ENCODE assay signal across 17 cellular contexts in genomic region chr9:104386020-104386419, GRCh38.
DNase-seq lines count a peak whose midpoint lies in the region; ATAC-seq, FAIRE-seq and TF ChIP-seq lines count a peak whose summit lies in the region.
"Had no signal": no experiment of that assay in that cellular context is flagged by ENCODE, and none has a peak within 500 bp of the region (broad histone marks: within the 10 kb centered on the region; RNA-seq: fewer than 3 reads in every experiment).

No MANE protein-coding gene starts in this region.

- no peak overlapping the region for H2BK5ac ChIP-seq in H1 (ENCODE audit: low read depth, low read length)

- H4K8ac ChIP-seq in H1 (ENCODE audit: extremely low read depth, insufficient read depth, low read length), result no peak overlapping the region

- no peaks in the 10 kb centered on the region for H3K23me2 ChIP-seq in H1 (ENCODE audit: low read depth, low read length)

- no peak overlapping the region for H2AK5ac ChIP-seq in H1 (ENCODE audit: low read depth, low read length)

- H2BK120ac ChIP-seq in H1 (replicated peaks; ENCODE audit: low read depth, low read length), result no peak overlapping the region

- H3K79me1 ChIP-seq in H1 (ENCODE audit: low read depth, low read length), result no peaks in the 10 kb centered on the region

- no peak overlapping the region for H3K9ac ChIP-seq in H1 (replicated peaks in 1 of 4; ENCODE audit: extremely low read depth in 1 of 4, low read depth in 3 of 4, low read length in 3 of 4)
- H3K9ac ChIP-seq in Karpas-422 (ENCODE audit: low read length), result no peak overlapping the region

- TF ChIP-seq EP300 in H1 (IDR thresholded peaks at IDR 0.05; ENCODE audit: borderline replicate concordance in 1 of 2, low read depth in 2 of 2, low read length in 2 of 2), result no peak

- H3K79me2 ChIP-seq in H1 (ENCODE audit: control insufficient read depth in 1 of 2, insufficient read depth in 2 of 2, low read length in 2 of 2), result no peaks in the 10 kb centered on the region
- H3K79me2 ChIP-seq in Karpas-422 (ENCODE audit: low read length), result no peaks in the 10 kb centered on the region

- TF ChIP-seq CTCF in H1 (IDR thresholded peaks at IDR 0.05; ENCODE audit: control extremely low read depth in 1 of 3, insufficient read depth in 1 of 3, low read depth in 1 of 3, low read length in 3 of 3), result no peak
- TF ChIP-seq CTCF in left ventricle myocardium inferior (IDR thresholded peaks at IDR 0.05; ENCODE audit: borderline replicate concordance), result no peak

- intact Hi-C loops in left ventricle myocardium inferior (cut with micrococcal nuclease), result loop anchor here (10.0 kb wide), 1 partner anchor 211 kb away; no protein-coding TSS in a partner anchor

- H4K20me1 ChIP-seq in H1 (replicated peaks in 1 of 2; ENCODE audit: control insufficient read depth in 1 of 2, insufficient read depth in 2 of 2, low read length in 2 of 2) (no peaks in the 10 kb centered on the region), Karpas-422 (ENCODE audit: insufficient read depth, low read depth, low read length) (no peaks in the 10 kb centered on the region)

- DNase-seq in DMS 273 (lab: John Stamatoyannopoulos, UW; ENCODE audit: unreplicated experiment), result peak; percentile 6
- no peak for DNase-seq in DMS 273 treated with DMSO at 0.1 percent for 48 hours (lab: John Stamatoyannopoulos, UW)
- DNase-seq in H1 (ENCODE audit: low read depth in 1 of 2, low spot score in 2 of 2), result no peak
- no peak for DNase-seq in left ventricle myocardium inferior
- no peak for DNase-seq in Karpas-422
- no peak for DNase-seq in NCI-H226
- DNase-seq: BE2C; Calu3; CD4-positive, alpha-beta T cell; GDM1; H9; T-cell had no signal

- ATAC-seq in GM18519 (IDR thresholded peaks at IDR 0.05; ENCODE audit: low FRiP score, unreplicated experiment), result peak; percentile 4
- ATAC-seq in HG03342 (IDR thresholded peaks at IDR 0.05; ENCODE audit: unreplicated experiment), result peak; percentile 19
- ATAC-seq: Panc1, T-cell had no signal

- TF ChIP-seq POLR2A in H1 (IDR thresholded peaks at IDR 0.05; ENCODE audit: control extremely low read depth in 1 of 2, low read depth in 2 of 2, low read length in 2 of 2), result no peak

- FAIRE-seq in H1 (lab: Jason Lieb, UNC), result no peak

- H3K4me2 ChIP-seq in H1 (ENCODE audit: insufficient read depth in 1 of 2, low read depth in 2 of 2, low read length in 2 of 2) (no peak overlapping the region), Karpas-422 (ENCODE audit: low read depth, low read length, poor library complexity, severe bottlenecking) (no peak overlapping the region)

- H3K56ac ChIP-seq in H1 (replicated peaks; ENCODE audit: insufficient read length, low read depth, low read length), result no peak overlapping the region

- no peak for TF ChIP-seq RAD21 in H1 (IDR thresholded peaks at IDR 0.05 in 1 of 2, conservative IDR thresholded peaks at IDR 0.05 in 1 of 2; ENCODE audit: low read depth in 2 of 2, low read length in 2 of 2)

- 0 out of 2 replicates have a peak overlapping the region, but pooled peaks have one; percentile 54 for H2AFZ ChIP-seq in H1 (ENCODE audit: low read length)
- H2AFZ ChIP-seq in Karpas-422 (ENCODE audit: low read length), result no peak overlapping the region

- no peak overlapping the region for H3K18ac ChIP-seq in H1 (ENCODE audit: extremely low read depth, low read length)

- no peak overlapping the region for H2BK20ac ChIP-seq in H1 (ENCODE audit: low read length)

- H3K4ac ChIP-seq in H1 (replicated peaks; ENCODE audit: insufficient read length, low read depth, low read length), result no peak overlapping the region

- POLR2A ChIA-PET in H1 (lab: Charles Lee; ENCODE audit: partially characterized antibody), result no interaction called here

- H3K14ac ChIP-seq in H1 (ENCODE audit: insufficient read length), result no peak overlapping the region

- CTCF ChIA-PET in H1 (lab: Charles Lee; ENCODE audit: partially characterized antibody), result interaction anchor here (0.7 to 7.6 kb wide), 27 partner anchors 8 to 357 kb away, joined by 3 to 133 read pairs (median 4); no protein-coding TSS in a partner anchor

- H3K4me1 ChIP-seq in H1 (replicated peaks in 1 of 4; ENCODE audit: control insufficient read depth in 3 of 4, insufficient read depth in 4 of 4, low read length in 3 of 4) (no peaks in the 10 kb centered on the region), left ventricle myocardium inferior (peaks cover 5% of the 10 kb centered on the region), Karpas-422 (ENCODE audit: low read length) (no peaks in the 10 kb centered on the region)
- H3K4me1 ChIP-seq: BE2C had no signal

- H3K9me2 ChIP-seq in Karpas-422 (replicated peaks; ENCODE audit: insufficient read depth, low read length), result no peaks in the 10 kb centered on the region

- no peak overlapping the region for H2BK12ac ChIP-seq in H1 (ENCODE audit: low read depth, low read length)

- H3K27me3 ChIP-seq in H1 (replicated peaks in 1 of 4; ENCODE audit: control insufficient read depth in 3 of 4, extremely low read depth in 1 of 4, insufficient read depth in 3 of 4, low read length in 3 of 4) (no peaks in the 10 kb centered on the region), left ventricle myocardium inferior (ENCODE audit: low read depth) (peaks cover 9% of the 10 kb centered on the region), Karpas-422 (ENCODE audit: low read length) (no peaks in the 10 kb centered on the region)
- H3K27me3 ChIP-seq: BE2C had no signal

- no peak overlapping the region for H3K23ac ChIP-seq in H1 (ENCODE audit: insufficient read length)

- H2BK15ac ChIP-seq in H1 (ENCODE audit: low read length), result no peak overlapping the region

- H4K91ac ChIP-seq in H1 (replicated peaks; ENCODE audit: insufficient read length, low read length), result no peak overlapping the region

- H3K27ac ChIP-seq in H1 (ENCODE audit: low read depth, low read length), result no peak overlapping the region
- no peak overlapping the region for H3K27ac ChIP-seq in left ventricle myocardium inferior (replicated peaks)
- H3K27ac ChIP-seq in Karpas-422 (ENCODE audit: low read length), result no peak overlapping the region
- H3K27ac ChIP-seq: 22Rv1 had no signal

- no peaks in the 10 kb centered on the region for H3K9me3 ChIP-seq in H1 (ENCODE audit: insufficient read depth in 2 of 2, low read depth in 1 of 2, low read length in 1 of 2)
- no peaks in the 10 kb centered on the region for H3K9me3 ChIP-seq in left ventricle myocardium inferior (replicated peaks)
- no peaks in the 10 kb centered on the region for H3K9me3 ChIP-seq in Karpas-422 (ENCODE audit: low read length)
- H3K9me3 ChIP-seq: BE2C had no signal

- H3K4me3 ChIP-seq in H1 (ENCODE audit: extremely low read depth in 1 of 4, insufficient read depth in 2 of 4, low read depth in 3 of 4, low read length in 4 of 4), result no peak overlapping the region
- H3K4me3 ChIP-seq in left ventricle myocardium inferior, result no peak overlapping the region
- H3K4me3 ChIP-seq in Karpas-422 (ENCODE audit: low read length), result no peak overlapping the region
- H3K4me3 ChIP-seq: GM12878 had no signal

- H4K5ac ChIP-seq in H1 (ENCODE audit: insufficient read length, low read depth, low read length), result no peak overlapping the region

- 87% methylated on average over 2 of the region's 2 CpGs; no CpG with 5 or more reads in 1 of the 2 experiments for WGBS in H1 (ENCODE audit: extremely low coverage in 1 of 2, insufficient coverage in 1 of 2, insufficient read length in 1 of 2, insufficient replicate concordance in 2 of 2, low coverage in 1 of 2, low lambda C conversion rate in 2 of 2, missing lambda C conversion rate in 1 of 2), 2 experiments

- H3K36me3 ChIP-seq in H1 (ENCODE audit: control insufficient read depth in 2 of 4, insufficient read depth in 4 of 4, low read length in 3 of 4) (no peaks in the 10 kb centered on the region), left ventricle myocardium inferior (no peaks in the 10 kb centered on the region), Karpas-422 (ENCODE audit: insufficient read depth, low read length) (no peaks in the 10 kb centered on the region)
- H3K36me3 ChIP-seq: BE2C had no signal

TF ChIP-seq in H1, 55 proteins besides CTCF, POLR2A, EP300 and RAD21:
- no peak for TF ChIP-seq HDAC2 (IDR thresholded peaks at IDR 0.05; ENCODE audit: borderline replicate concordance in 1 of 2, low read depth in 2 of 2, low read length in 2 of 2)
- TF ChIP-seq BCL11A (IDR thresholded peaks at IDR 0.05; ENCODE audit: low read depth in 2 of 2, low read length in 2 of 2), result no peak
- no peak for TF ChIP-seq JUND (IDR thresholded peaks at IDR 0.05; ENCODE audit: low read length)
- TF ChIP-seq SAP30 (IDR thresholded peaks at IDR 0.05; ENCODE audit: insufficient read depth, insufficient replicate concordance, low read length), result no peak
- TF ChIP-seq NRF1 (IDR thresholded peaks at IDR 0.05; ENCODE audit: low read depth, low read length), result no peak
- no peak for TF ChIP-seq SIX5 (IDR thresholded peaks at IDR 0.05; ENCODE audit: low read depth, low read length)
- TF ChIP-seq YY1 (IDR thresholded peaks at IDR 0.05; ENCODE audit: low read depth, low read length), result no peak
- TF ChIP-seq GABPA (IDR thresholded peaks at IDR 0.05; ENCODE audit: borderline replicate concordance, insufficient read depth, low read length), result no peak
- TF ChIP-seq CHD1 (IDR thresholded peaks at IDR 0.05; ENCODE audit: low read depth, low read length), result no peak
